ENCODE assay signal across 1 cellular context in genomic region chr17:28552201-28552999, GRCh38.
TF ChIP-seq lines count a peak whose summit lies in the region.

UNC119 (minus strand) TSS chr17:28552624; CDS start chr17:28552557, 67 bp downstream.

TF ChIP-seq in A549, 52 proteins besides CTCF, POLR2A, EP300 and RAD21 (continued from another document):
- TF ChIP-seq TFCP2L1 (CRISPR knock-in tag; IDR thresholded peaks at IDR 0.05) (no peak; the same call in 1 of the 2 replicates), HOXB13 (CRISPR knock-in tag; IDR thresholded peaks at IDR 0.05; ENCODE audit: low read depth) (no peak), PHF8 (IDR thresholded peaks at IDR 0.05; ENCODE audit: borderline replicate concordance, low read depth) (peak; percentile 92), BCL3 (IDR thresholded peaks at IDR 0.05) (peak; percentile 65; the same call in 1 of the 3 replicates), EHF (CRISPR knock-in tag; IDR thresholded peaks at IDR 0.05) (no peak), CEBPB (IDR thresholded peaks at IDR 0.05) (no peak), JUN (IDR thresholded peaks at IDR 0.05) (peak in 1 of 2 experiments; percentile 64; a peak in 1 of 5 replicates)
